Comparison of ENCODE assay signal across 1 cellular context in the genomic region with DNA sequence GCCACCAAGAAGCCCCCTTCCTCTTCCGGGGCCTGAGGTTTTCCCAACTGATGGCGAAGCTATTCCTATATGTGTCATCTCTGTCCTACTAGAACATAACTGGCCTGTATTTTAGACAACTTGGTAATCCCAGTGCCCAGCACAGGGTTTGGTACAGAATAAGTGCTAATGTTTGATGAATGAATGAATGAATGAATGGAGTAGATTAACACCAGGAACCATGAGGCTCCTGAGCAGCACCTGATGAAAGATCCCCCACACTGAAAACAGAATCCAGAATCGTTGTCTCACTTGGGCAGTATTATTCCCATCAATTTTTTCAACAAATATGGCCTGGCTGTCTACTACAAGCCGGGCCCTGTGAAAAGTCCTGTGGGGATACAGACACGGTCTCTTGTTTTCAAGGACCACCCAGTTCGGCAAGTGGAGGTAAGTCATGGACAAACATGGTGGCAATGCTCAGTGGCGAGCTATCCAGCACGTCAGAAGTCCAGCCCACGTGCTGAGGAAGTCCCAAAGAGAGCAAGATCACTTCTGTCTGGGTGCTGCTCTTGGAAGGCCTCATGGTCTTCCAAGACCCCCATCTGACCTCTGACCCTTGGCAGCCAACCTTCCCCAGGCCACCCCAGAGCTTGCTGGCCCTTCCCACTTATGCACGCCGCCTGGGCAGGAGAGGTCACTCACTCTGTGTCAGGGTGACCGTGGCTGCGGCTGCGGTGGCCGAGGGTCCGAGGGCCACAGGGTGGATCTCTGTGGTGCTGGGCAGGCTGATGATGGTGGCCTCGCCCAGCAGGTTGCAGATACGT.
TF ChIP-seq lines count a peak whose summit lies in the region.

No MANE protein-coding gene starts in this region.

TF ChIP-seq in WTC11, 78 proteins besides CTCF, POLR2A, EP300 and RAD21 (continued from another document):
- TF ChIP-seq, protein P1, sequence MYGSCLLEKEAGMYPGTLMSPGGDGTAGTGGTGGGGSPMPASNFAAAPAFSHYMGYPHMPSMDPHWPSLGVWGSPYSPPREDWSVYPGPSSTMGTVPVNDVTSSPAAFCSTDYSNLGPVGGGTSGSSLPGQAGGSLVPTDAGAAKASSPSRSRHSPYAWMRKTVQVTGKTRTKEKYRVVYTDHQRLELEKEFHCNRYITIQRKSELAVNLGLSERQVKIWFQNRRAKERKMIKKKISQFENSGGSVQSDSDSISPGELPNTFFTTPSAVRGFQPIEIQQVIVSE (CRISPR knock-in tag; IDR thresholded peaks at IDR 0.05; ENCODE audit: borderline replicate concordance): no peak
- TF ChIP-seq, protein P2, sequence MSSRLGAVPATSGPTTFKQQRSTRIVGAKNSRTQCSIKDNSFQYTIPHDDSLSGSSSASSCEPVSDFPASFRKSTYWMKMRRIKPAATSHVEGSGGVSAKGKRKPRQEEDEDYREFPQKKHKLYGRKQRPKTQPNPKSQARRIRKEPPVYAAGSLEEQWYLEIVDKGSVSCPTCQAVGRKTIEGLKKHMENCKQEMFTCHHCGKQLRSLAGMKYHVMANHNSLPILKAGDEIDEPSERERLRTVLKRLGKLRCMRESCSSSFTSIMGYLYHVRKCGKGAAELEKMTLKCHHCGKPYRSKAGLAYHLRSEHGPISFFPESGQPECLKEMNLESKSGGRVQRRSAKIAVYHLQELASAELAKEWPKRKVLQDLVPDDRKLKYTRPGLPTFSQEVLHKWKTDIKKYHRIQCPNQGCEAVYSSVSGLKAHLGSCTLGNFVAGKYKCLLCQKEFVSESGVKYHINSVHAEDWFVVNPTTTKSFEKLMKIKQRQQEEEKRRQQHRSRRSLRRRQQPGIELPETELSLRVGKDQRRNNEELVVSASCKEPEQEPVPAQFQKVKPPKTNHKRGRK (CRISPR knock-in tag; IDR thresholded peaks at IDR 0.05; ENCODE audit: borderline replicate concordance): no peak
- no peak for TF ChIP-seq PRRX2 (CRISPR knock-in tag; IDR thresholded peaks at IDR 0.05)
- no peak for TF ChIP-seq MYBL2 (CRISPR knock-in tag; IDR thresholded peaks at IDR 0.05)
- TF ChIP-seq, protein P3, sequence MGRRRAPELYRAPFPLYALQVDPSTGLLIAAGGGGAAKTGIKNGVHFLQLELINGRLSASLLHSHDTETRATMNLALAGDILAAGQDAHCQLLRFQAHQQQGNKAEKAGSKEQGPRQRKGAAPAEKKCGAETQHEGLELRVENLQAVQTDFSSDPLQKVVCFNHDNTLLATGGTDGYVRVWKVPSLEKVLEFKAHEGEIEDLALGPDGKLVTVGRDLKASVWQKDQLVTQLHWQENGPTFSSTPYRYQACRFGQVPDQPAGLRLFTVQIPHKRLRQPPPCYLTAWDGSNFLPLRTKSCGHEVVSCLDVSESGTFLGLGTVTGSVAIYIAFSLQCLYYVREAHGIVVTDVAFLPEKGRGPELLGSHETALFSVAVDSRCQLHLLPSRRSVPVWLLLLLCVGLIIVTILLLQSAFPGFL (CRISPR knock-in tag; IDR thresholded peaks at IDR 0.05; ENCODE audit: borderline replicate concordance): no peak
- no peak for TF ChIP-seq JUN (CRISPR knock-in tag; IDR thresholded peaks at IDR 0.05)
- TF ChIP-seq FOXK1 (CRISPR knock-in tag; IDR thresholded peaks at IDR 0.05): no peak
